In the genomic region with DNA sequence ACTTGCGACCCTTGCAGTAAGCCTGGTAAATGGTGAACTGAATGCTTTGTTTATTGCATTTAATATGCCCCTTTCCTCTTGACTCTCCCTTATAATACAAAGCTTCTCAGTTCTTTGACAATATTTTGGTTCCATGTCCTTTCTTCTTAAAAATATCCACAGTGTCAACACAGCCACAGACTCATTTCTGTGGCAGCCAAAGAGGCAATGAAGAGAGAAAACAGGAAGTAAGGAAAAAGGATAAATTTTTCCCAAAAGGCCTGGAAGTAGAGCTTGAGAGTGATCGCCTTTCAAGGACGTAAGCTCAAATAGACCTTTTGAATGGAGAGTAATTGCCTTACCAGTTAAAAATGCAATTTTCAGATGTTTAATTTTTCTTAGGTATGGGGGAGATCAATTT, we compare ENCODE assay signal across 21 cellular contexts. TPM values are rescaled to one million over a fixed set of nuclear protein-coding genes. Genes with fewer than 3 reads are reported as not detected.
DNase-seq lines count a peak whose midpoint lies in the region; ATAC-seq and TF ChIP-seq lines count a peak whose summit lies in the region.
"Had no signal": no experiment of that assay in that cellular context is flagged by ENCODE, and none has a peak within 500 bp of the region (broad histone marks: within the 10 kb centered on the region; RNA-seq: fewer than 3 reads in every experiment).

No MANE protein-coding gene starts in this region.

- H3K4me1 ChIP-seq in DND-41 (ENCODE audit: insufficient read depth, low read length), result peaks cover 53% of the 10 kb centered on the region
- H3K4me1 ChIP-seq in OCI-LY1 (ENCODE audit: insufficient read depth, low read length, severe bottlenecking), result peaks cover 82% of the 10 kb centered on the region
- no peaks in the 10 kb centered on the region for H3K4me1 ChIP-seq in right lobe of liver

- 56% methylated on average over 3 of the region's 3 CpGs for WGBS in right lobe of liver (ENCODE audit: insufficient coverage, low coverage, low lambda C conversion rate, missing lambda C conversion rate)

- TF ChIP-seq CTCF in DND-41 (IDR thresholded peaks at IDR 0.05; ENCODE audit: borderline replicate concordance, extremely low read depth, low read length, poor library complexity, severe bottlenecking) (no peak), OCI-LY1 (IDR thresholded peaks at IDR 0.05; ENCODE audit: low read length) (no peak), right lobe of liver (IDR thresholded peaks at IDR 0.05) (no peak)

- H3K27me3 ChIP-seq in DND-41 (ENCODE audit: insufficient read depth, low read length, poor library complexity) (no peaks in the 10 kb centered on the region), OCI-LY1 (ENCODE audit: insufficient read depth, low read length) (no peaks in the 10 kb centered on the region), right lobe of liver (no peaks in the 10 kb centered on the region)

- no peaks in the 10 kb centered on the region for H3K9me3 ChIP-seq in DND-41 (ENCODE audit: insufficient read depth, low read length, severe bottlenecking)
- no peaks in the 10 kb centered on the region for H3K9me3 ChIP-seq in OCI-LY1 (ENCODE audit: low read length)
- H3K9me3 ChIP-seq in right lobe of liver, result no peaks in the 10 kb centered on the region

- no peaks in the 10 kb centered on the region for H3K9me2 ChIP-seq in OCI-LY1 (ENCODE audit: low read depth, low read length)

- no peak for ATAC-seq in DND-41 (ENCODE audit: insufficient read depth, low read depth)
- no peak for ATAC-seq in HG03280 (IDR thresholded peaks at IDR 0.05; ENCODE audit: unreplicated experiment)
- ATAC-seq in right lobe of liver, result no peak
- ATAC-seq: Panc1, SK-N-SH treated with all-trans-retinoic acid at 6 μM for 48 hours had no signal

- H2AFZ ChIP-seq in DND-41 (ENCODE audit: low read depth, low read length) (no peak overlapping the region), OCI-LY1 (ENCODE audit: low read length) (no peak overlapping the region)

- H3K4me2 ChIP-seq in DND-41 (ENCODE audit: insufficient read depth, low read length), result no peak overlapping the region
- no peak overlapping the region for H3K4me2 ChIP-seq in OCI-LY1 (ENCODE audit: low read length)

- H3K27ac ChIP-seq in DND-41 (ENCODE audit: low read length), result peak overlapping the region; percentile 53
- H3K27ac ChIP-seq in OCI-LY1 (ENCODE audit: low read depth, low read length, poor library complexity, severe bottlenecking), result peak overlapping the region; percentile 9
- H3K27ac ChIP-seq in right lobe of liver, result no peak overlapping the region

- intact Hi-C loops in right lobe of liver (cut with DNase I), result no loop called here

- TF ChIP-seq POLR2A in right lobe of liver (IDR thresholded peaks at IDR 0.05), result no peak

- H3K36me3 ChIP-seq in DND-41 (ENCODE audit: insufficient read depth, low read length) (peaks cover 11% of the 10 kb centered on the region), OCI-LY1 (ENCODE audit: insufficient read depth, low read length) (no peaks in the 10 kb centered on the region), right lobe of liver (no peaks in the 10 kb centered on the region)

- H4K20me1 ChIP-seq in DND-41 (ENCODE audit: insufficient read depth, low read length) (no peaks in the 10 kb centered on the region), OCI-LY1 (ENCODE audit: insufficient read depth, low read length) (no peaks in the 10 kb centered on the region)

- H3K79me2 ChIP-seq in DND-41 (ENCODE audit: insufficient read depth, low read length), result peaks cover 93% of the 10 kb centered on the region
- no peaks in the 10 kb centered on the region for H3K79me2 ChIP-seq in OCI-LY1 (ENCODE audit: insufficient read depth, low read length)

- no peak overlapping the region for H3K4me3 ChIP-seq in DND-41 (ENCODE audit: low read depth in 1 of 2, low read length in 2 of 2)
- no peak overlapping the region for H3K4me3 ChIP-seq in OCI-LY1 (ENCODE audit: low read depth, low read length, poor library complexity, severe bottlenecking)
- no peak overlapping the region for H3K4me3 ChIP-seq in right lobe of liver

- H3K9ac ChIP-seq in DND-41 (ENCODE audit: low read depth, low read length) (no peak overlapping the region), OCI-LY1 (ENCODE audit: low read length) (no peak overlapping the region)

- no peaks in the 10 kb centered on the region for H3F3A ChIP-seq in OCI-LY1 (ENCODE audit: insufficient read depth, low read length)

- no peak for DNase-seq in DND-41
- DNase-seq in globus pallidus (ENCODE audit: low spot score), result peak; percentile 62
- peak; percentile 75 for DNase-seq in pons (ENCODE audit: low spot score)
- no peak for DNase-seq in right lobe of liver
- no peak for DNase-seq in NK-92 treated with Interleukin-12 subunit alpha and Interleukin-12 subunit beta, amount 100 ng/mL, for 24 hours (lab: John Stamatoyannopoulos, UW)
- no peak for DNase-seq in D341Med (ENCODE audit: low spot score)
- DNase-seq: AML-193; C1 segment of cervical spinal cord; Calu3; CD8-positive, alpha-beta memory T cell; GDM1; Karpas-422; NCI-H1694; NCI-H2081; NCI-H510A; NCI-H748 treated with DMSO at 0.1 percent for 48 hours had no signal

RNA-seq across cellular contexts. Expression of a gene that starts 59.4 kb away (rescaled TPM):
- total RNA-seq in right lobe of liver, result not detected
- total RNA-seq: A172; Calu3; CD8-positive, alpha-beta memory T cell had no signal

Comparison
In these comparisons a context has a peak if more than half of its experiments do, and no peak if none do; other contexts are left out.
1. DNase-seq: peak in globus pallidus (single experiment) and pons (single experiment); none in DND-41 (single experiment), right lobe of liver (0 of 3), NK-92 treated with Interleukin-12 subunit alpha and Interleukin-12 subunit beta, amount 100 ng/mL, for 24 hours (single experiment) and D341Med (single experiment).
2. H3K27ac ChIP-seq: peak in DND-41 (single experiment) and OCI-LY1 (single experiment); none in right lobe of liver (0 of 3).